Comparison of ENCODE assay signal across 1 cellular context in genomic region chr6:24400045-24401039, GRCh38.
TF ChIP-seq lines count a peak whose summit lies in the region.

No MANE protein-coding gene starts in this region.

TF ChIP-seq in GM12878, 131 proteins besides CTCF, POLR2A, EP300 and RAD21:
- peak; percentile 71 for TF ChIP-seq ZNF687 (IDR thresholded peaks at IDR 0.05)
- TF ChIP-seq ZNF592 (IDR thresholded peaks at IDR 0.05): peak; percentile 49; the same call in 1 of the 2 replicates
